1 cellular context compared by ENCODE assay signal in the genomic region with DNA sequence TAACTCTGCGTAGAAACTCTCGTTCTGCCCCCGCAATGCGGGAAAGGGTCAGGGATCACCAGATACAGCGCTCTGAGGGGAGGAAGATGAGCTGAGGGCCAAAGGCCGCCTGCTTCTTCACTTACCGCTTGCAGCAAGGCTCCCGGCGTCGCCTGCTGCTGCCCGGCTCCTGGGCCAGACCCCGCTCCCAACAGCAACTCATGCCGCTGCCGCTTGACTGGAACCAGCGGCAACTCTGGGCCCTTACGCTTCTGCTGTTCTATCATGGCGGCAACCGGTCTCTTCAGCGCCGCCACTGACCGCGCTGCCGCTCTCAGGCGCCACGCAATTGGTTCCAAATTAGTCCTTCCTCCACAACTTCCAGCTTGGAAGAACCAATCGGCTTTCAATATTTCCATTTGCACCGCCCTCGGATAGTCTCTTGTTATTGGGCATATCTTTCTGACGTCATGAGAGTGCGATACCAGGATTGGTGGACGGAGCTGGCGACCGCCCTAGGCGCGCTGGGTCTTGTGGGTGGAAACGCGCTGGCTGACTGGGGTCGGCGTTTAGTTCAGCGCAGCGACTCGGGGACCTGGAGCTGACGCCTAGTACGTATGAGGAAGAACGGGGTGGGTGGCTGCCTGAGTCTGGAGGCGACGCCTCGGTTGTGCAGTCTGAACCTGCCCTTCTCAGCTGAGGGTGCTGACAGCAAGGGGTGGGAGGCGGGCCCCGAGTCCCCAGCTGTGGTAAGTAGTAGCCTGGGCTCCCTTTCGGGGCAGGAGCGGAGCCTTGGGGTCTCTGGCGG.
TF ChIP-seq lines count a peak whose summit lies in the region.

SNRNP40 (minus strand) TSS at position 303 of the 787 bp plus-strand sequence; CDS start at position 266, 37 bp downstream.
A gene with protein sequence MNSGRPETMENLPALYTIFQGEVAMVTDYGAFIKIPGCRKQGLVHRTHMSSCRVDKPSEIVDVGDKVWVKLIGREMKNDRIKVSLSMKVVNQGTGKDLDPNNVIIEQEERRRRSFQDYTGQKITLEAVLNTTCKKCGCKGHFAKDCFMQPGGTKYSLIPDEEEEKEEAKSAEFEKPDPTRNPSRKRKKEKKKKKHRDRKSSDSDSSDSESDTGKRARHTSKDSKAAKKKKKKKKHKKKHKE (plus strand): TSS at position 547 of the 787 bp plus-strand sequence. CDS start 13,067 bp downstream, outside the sequence.

TF ChIP-seq in GM12878, 131 proteins besides CTCF, POLR2A, EP300 and RAD21 (continued from another document and continues in another):
- peak; percentile 14; the same call in 1 of the 2 replicates for TF ChIP-seq ZNF687 (IDR thresholded peaks at IDR 0.05)
- no peak for TF ChIP-seq FOXM1 (IDR thresholded peaks at IDR 0.05; ENCODE audit: low read depth, low read length)
- TF ChIP-seq ZNF207 (IDR thresholded peaks at IDR 0.05; ENCODE audit: borderline replicate concordance) = peak; percentile 85
- no peak for TF ChIP-seq STAT1 (conservative IDR thresholded peaks at IDR 0.05)
- no peak for TF ChIP-seq CHD4 (IDR thresholded peaks at IDR 0.05)
- no peak for TF ChIP-seq ZBTB11 (CRISPR knock-in tag; IDR thresholded peaks at IDR 0.05)
- TF ChIP-seq CBX3 (IDR thresholded peaks at IDR 0.05; ENCODE audit: borderline replicate concordance, low read depth) = no peak
- peak; percentile 99 for TF ChIP-seq ATF7 (IDR thresholded peaks at IDR 0.05; ENCODE audit: low read depth)
- TF ChIP-seq, protein P1, sequence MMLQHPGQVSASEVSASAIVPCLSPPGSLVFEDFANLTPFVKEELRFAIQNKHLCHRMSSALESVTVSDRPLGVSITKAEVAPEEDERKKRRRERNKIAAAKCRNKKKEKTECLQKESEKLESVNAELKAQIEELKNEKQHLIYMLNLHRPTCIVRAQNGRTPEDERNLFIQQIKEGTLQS (IDR thresholded peaks at IDR 0.05; ENCODE audit: borderline replicate concordance, extremely low read depth, low read depth, low read length) = no peak
- TF ChIP-seq RELA (IDR thresholded peaks at IDR 0.05; ENCODE audit: borderline replicate concordance, partially characterized antibody) = peak; percentile 60
- no peak; the same call in 1 of the 2 replicates for TF ChIP-seq NFYA (IDR thresholded peaks at IDR 0.05; ENCODE audit: borderline replicate concordance, low read depth, low read length)
- no peak for TF ChIP-seq KAT2A (conservative IDR thresholded peaks at IDR 0.05; ENCODE audit: control insufficient read depth, low read depth, low read length)
- TF ChIP-seq HCFC1 (IDR thresholded peaks at IDR 0.05; ENCODE audit: low read length) = peak; percentile 41; the same call in 1 of the 2 replicates
- peak; percentile 89 for TF ChIP-seq PML (IDR thresholded peaks at IDR 0.05; ENCODE audit: low read length)
- TF ChIP-seq SIN3A (IDR thresholded peaks at IDR 0.05; ENCODE audit: low read depth, low read length) = 0 out of 2 replicates have a peak, but pooled peaks have one; percentile 71
- TF ChIP-seq MXI1 (IDR thresholded peaks at IDR 0.05; ENCODE audit: low read depth, low read length) = peak; percentile 83
- TF ChIP-seq, protein P2, sequence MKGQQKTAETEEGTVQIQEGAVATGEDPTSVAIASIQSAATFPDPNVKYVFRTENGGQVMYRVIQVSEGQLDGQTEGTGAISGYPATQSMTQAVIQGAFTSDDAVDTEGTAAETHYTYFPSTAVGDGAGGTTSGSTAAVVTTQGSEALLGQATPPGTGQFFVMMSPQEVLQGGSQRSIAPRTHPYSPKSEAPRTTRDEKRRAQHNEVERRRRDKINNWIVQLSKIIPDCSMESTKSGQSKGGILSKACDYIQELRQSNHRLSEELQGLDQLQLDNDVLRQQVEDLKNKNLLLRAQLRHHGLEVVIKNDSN (IDR thresholded peaks at IDR 0.05; ENCODE audit: borderline replicate concordance, extremely low read length, insufficient read depth, low read depth, low read length) = no peak
- 0 out of 2 replicates have a peak, but pooled peaks have one; percentile 32 for TF ChIP-seq BACH1 (IDR thresholded peaks at IDR 0.05; ENCODE audit: borderline replicate concordance)
- TF ChIP-seq RBBP5 (conservative IDR thresholded peaks at IDR 0.05) = no peak
- TF ChIP-seq BCL11A (IDR thresholded peaks at IDR 0.05; ENCODE audit: low read depth, low read length) = no peak
- TF ChIP-seq IRF5 (IDR thresholded peaks at IDR 0.05; ENCODE audit: borderline replicate concordance) = no peak
- TF ChIP-seq WRNIP1 (IDR thresholded peaks at IDR 0.05; ENCODE audit: borderline replicate concordance, low read depth, low read length) = no peak
- peak; percentile 70; the same call in 1 of the 2 replicates for TF ChIP-seq CBFB (IDR thresholded peaks at IDR 0.05; ENCODE audit: low read depth)
- TF ChIP-seq ZSCAN29 (IDR thresholded peaks at IDR 0.05) = no peak
- no peak for TF ChIP-seq NFIC (IDR thresholded peaks at IDR 0.05; ENCODE audit: low read depth, low read length)
- TF ChIP-seq KDM1A (IDR thresholded peaks at IDR 0.05; ENCODE audit: borderline replicate concordance) = no peak
- no peak for TF ChIP-seq MYB (IDR thresholded peaks at IDR 0.05; ENCODE audit: borderline replicate concordance, low read depth, low read length)
- TF ChIP-seq, protein P3, sequence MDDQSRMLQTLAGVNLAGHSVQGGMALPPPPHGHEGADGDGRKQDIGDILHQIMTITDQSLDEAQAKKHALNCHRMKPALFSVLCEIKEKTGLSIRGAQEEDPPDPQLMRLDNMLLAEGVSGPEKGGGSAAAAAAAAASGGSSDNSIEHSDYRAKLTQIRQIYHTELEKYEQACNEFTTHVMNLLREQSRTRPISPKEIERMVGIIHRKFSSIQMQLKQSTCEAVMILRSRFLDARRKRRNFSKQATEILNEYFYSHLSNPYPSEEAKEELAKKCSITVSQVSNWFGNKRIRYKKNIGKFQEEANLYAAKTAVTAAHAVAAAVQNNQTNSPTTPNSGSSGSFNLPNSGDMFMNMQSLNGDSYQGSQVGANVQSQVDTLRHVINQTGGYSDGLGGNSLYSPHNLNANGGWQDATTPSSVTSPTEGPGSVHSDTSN (IDR thresholded peaks at IDR 0.05; ENCODE audit: insufficient replicate concordance, low read depth, low read length) = no peak
- TF ChIP-seq JUND (IDR thresholded peaks at IDR 0.05; ENCODE audit: low read depth, low read length) = 0 out of 2 replicates have a peak, but pooled peaks have one; percentile 24
- no peak for TF ChIP-seq TCF3 (IDR thresholded peaks at IDR 0.05; ENCODE audit: borderline replicate concordance, insufficient read depth, low read depth, low read length)
- TF ChIP-seq NR2C2 (IDR thresholded peaks at IDR 0.05; ENCODE audit: borderline replicate concordance, control insufficient read depth, insufficient read length, low read depth) = no peak
- TF ChIP-seq LARP7 (IDR thresholded peaks at IDR 0.05) = peak; percentile 50; the same call in 1 of the 2 replicates
- no peak for TF ChIP-seq SREBF1 (IDR thresholded peaks at IDR 0.05; ENCODE audit: low read length)
- peak; percentile 98 for TF ChIP-seq POLR2AphosphoS5 (IDR thresholded peaks at IDR 0.05; ENCODE audit: low read length)
- TF ChIP-seq NKRF (conservative IDR thresholded peaks at IDR 0.05) = peak; percentile 88
- no peak for TF ChIP-seq NFXL1 (IDR thresholded peaks at IDR 0.05; ENCODE audit: borderline replicate concordance)
- TF ChIP-seq ZNF384 (IDR thresholded peaks at IDR 0.05; ENCODE audit: borderline replicate concordance, low read depth, low read length) = no peak
- TF ChIP-seq RAD51 (IDR thresholded peaks at IDR 0.05) = no peak
- TF ChIP-seq, protein P4, sequence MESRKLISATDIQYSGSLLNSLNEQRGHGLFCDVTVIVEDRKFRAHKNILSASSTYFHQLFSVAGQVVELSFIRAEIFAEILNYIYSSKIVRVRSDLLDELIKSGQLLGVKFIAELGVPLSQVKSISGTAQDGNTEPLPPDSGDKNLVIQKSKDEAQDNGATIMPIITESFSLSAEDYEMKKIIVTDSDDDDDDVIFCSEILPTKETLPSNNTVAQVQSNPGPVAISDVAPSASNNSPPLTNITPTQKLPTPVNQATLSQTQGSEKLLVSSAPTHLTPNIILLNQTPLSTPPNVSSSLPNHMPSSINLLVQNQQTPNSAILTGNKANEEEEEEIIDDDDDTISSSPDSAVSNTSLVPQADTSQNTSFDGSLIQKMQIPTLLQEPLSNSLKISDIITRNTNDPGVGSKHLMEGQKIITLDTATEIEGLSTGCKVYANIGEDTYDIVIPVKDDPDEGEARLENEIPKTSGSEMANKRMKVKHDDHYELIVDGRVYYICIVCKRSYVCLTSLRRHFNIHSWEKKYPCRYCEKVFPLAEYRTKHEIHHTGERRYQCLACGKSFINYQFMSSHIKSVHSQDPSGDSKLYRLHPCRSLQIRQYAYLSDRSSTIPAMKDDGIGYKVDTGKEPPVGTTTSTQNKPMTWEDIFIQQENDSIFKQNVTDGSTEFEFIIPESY (IDR thresholded peaks at IDR 0.05) = no peak
